1 cellular context compared by ENCODE assay signal in genomic region chr11:110000045-110000502, GRCh38.
TF ChIP-seq lines count a peak whose summit lies in the region.

No MANE protein-coding gene starts in this region.

TF ChIP-seq in HepG2, 621 proteins besides CTCF, POLR2A, EP300 and RAD21 (continued from another document):
- no peak for TF ChIP-seq ARID4A (CRISPR knock-in tag; IDR thresholded peaks at IDR 0.05; ENCODE audit: borderline replicate concordance)
